Comparison of ENCODE assay signal across 9 cellular contexts in genomic region chr19:18401580-18402112, GRCh38. TPM values are rescaled to one million over a fixed set of nuclear protein-coding genes. Genes with fewer than 3 reads are reported as not detected.
DNase-seq lines count a peak whose midpoint lies in the region; ATAC-seq and TF ChIP-seq lines count a peak whose summit lies in the region.
"Had no signal": no experiment of that assay in that cellular context is flagged by ENCODE, and none has a peak within 500 bp of the region (broad histone marks: within the 10 kb centered on the region; RNA-seq: fewer than 3 reads in every experiment).

No MANE protein-coding gene starts in this region.

- no peaks in the 10 kb centered on the region for H3K36me3 ChIP-seq in NT2/D1 (ENCODE audit: insufficient read depth, insufficient read length, low read length)
- H3K36me3 ChIP-seq in colonic mucosa, result no peaks in the 10 kb centered on the region
- no peaks in the 10 kb centered on the region for H3K36me3 ChIP-seq in mucosa of descending colon (ENCODE audit: low read depth)

- intact Hi-C loops in activated CD4-positive, alpha-beta T cell treated with anti-CD3 and anti-CD28 coated beads, Interleukin-2, amount 10 ng/mL, durations not matched to agents 24 days and 14 days (cut with micrococcal nuclease), result no loop called here
- intact Hi-C loops in colonic mucosa (cut with DNase I), result no loop called here
- intact Hi-C loops in mucosa of descending colon (cut with DNase I, micrococcal nuclease), result loop anchor here (10.0 kb wide), 1 partner anchor 57 kb away; the partner anchor contains the start of gene PGPEP1 (in 2 of the 2)

- POLR2A ChIA-PET in activated CD4-positive, alpha-beta T cell treated with anti-CD3 and anti-CD28 coated beads, Interleukin-2, amount 10 ng/mL, durations not matched to agents 7 days and 5 days (lab: Charles Lee), result no interaction called here

- H3K36me3 Mint-ChIP-seq in activated CD4-positive, alpha-beta T cell treated with anti-CD3 and anti-CD28 coated beads, Interleukin-2, amount 10 ng/mL, durations not matched to agents 7 days and 5 days (ENCODE audit: low read depth), result no peaks in the 10 kb centered on the region
- H3K36me3 Mint-ChIP-seq in activated CD4-positive, alpha-beta T cell treated with anti-CD3 and anti-CD28 coated beads, Interleukin-2, amount 10 ng/mL, durations not matched to agents 24 days and 14 days (ENCODE audit: low read depth), result no peaks in the 10 kb centered on the region
- H3K36me3 Mint-ChIP-seq: activated naive CD4-positive, alpha-beta T cell treated with anti-CD3 and anti-CD28 coated beads, Interleukin-2, amount 50 U/mL, for 72 hours had no signal

- peaks cover 14% of the 10 kb centered on the region for H3K27me3 Mint-ChIP-seq in activated CD4-positive, alpha-beta T cell treated with anti-CD3 and anti-CD28 coated beads, Interleukin-2, amount 10 ng/mL, durations not matched to agents 7 days and 5 days
- peaks cover 10% of the 10 kb centered on the region for H3K27me3 Mint-ChIP-seq in activated CD4-positive, alpha-beta T cell treated with anti-CD3 and anti-CD28 coated beads, Interleukin-2, amount 10 ng/mL, durations not matched to agents 24 days and 14 days

- H3K9me3 ChIP-seq in NT2/D1 (ENCODE audit: insufficient read depth, low read length) (no peaks in the 10 kb centered on the region), colonic mucosa (no peaks in the 10 kb centered on the region), mucosa of descending colon (no peaks in the 10 kb centered on the region)

- H3K9me3 Mint-ChIP-seq in activated CD4-positive, alpha-beta T cell treated with anti-CD3 and anti-CD28 coated beads, Interleukin-2, amount 10 ng/mL, durations not matched to agents 7 days and 5 days, result no peaks in the 10 kb centered on the region
- no peaks in the 10 kb centered on the region for H3K9me3 Mint-ChIP-seq in activated CD4-positive, alpha-beta T cell treated with anti-CD3 and anti-CD28 coated beads, Interleukin-2, amount 10 ng/mL, durations not matched to agents 24 days and 14 days
- H3K9me3 Mint-ChIP-seq: activated naive CD4-positive, alpha-beta T cell treated with anti-CD3 and anti-CD28 coated beads, Interleukin-2, amount 50 U/mL, for 72 hours had no signal

- ATAC-seq in mucosa of descending colon (peak; percentile 96), HG02798 (IDR thresholded peaks at IDR 0.05; ENCODE audit: poor library complexity, unreplicated experiment) (no peak)

- no peak overlapping the region for H3K4me3 Mint-ChIP-seq in activated CD4-positive, alpha-beta T cell treated with anti-CD3 and anti-CD28 coated beads, Interleukin-2, amount 10 ng/mL, durations not matched to agents 7 days and 5 days
- H3K4me3 Mint-ChIP-seq in activated CD4-positive, alpha-beta T cell treated with anti-CD3 and anti-CD28 coated beads, Interleukin-2, amount 10 ng/mL, durations not matched to agents 24 days and 14 days, result no peak overlapping the region

- CTCF ChIA-PET in activated CD4-positive, alpha-beta T cell treated with anti-CD3 and anti-CD28 coated beads, Interleukin-2, amount 10 ng/mL, durations not matched to agents 7 days and 5 days (lab: Charles Lee), result interaction anchor here (0.6 to 1.3 kb wide), 2 partner anchors 11 to 17 kb away, joined by 3 read pairs; partner anchors contain the start of gene SSBP4

- H3K4me1 ChIP-seq in NT2/D1 (ENCODE audit: insufficient read depth, insufficient read length) (peaks cover 10% of the 10 kb centered on the region), colonic mucosa (peaks cover 6% of the 10 kb centered on the region), mucosa of descending colon (ENCODE audit: low read depth) (peaks cover 18% of the 10 kb centered on the region)

- H3K4me3 ChIP-seq in NT2/D1 (ENCODE audit: insufficient read length, low read depth) (no peak overlapping the region), colonic mucosa (no peak overlapping the region), mucosa of descending colon (no peak overlapping the region)

- H3K9ac ChIP-seq in NT2/D1 (ENCODE audit: insufficient read length, low read depth), result peak overlapping the region; percentile 53
- peak overlapping the region; percentile 43 to 74 for H3K9ac ChIP-seq in colonic mucosa (ENCODE audit: low read depth in 2 of 2, low read length in 2 of 2)

- H3K27ac Mint-ChIP-seq in activated CD4-positive, alpha-beta T cell treated with anti-CD3 and anti-CD28 coated beads, Interleukin-2, amount 10 ng/mL, durations not matched to agents 7 days and 5 days, result peak overlapping the region; percentile 7
- H3K27ac Mint-ChIP-seq in activated CD4-positive, alpha-beta T cell treated with anti-CD3 and anti-CD28 coated beads, Interleukin-2, amount 10 ng/mL, durations not matched to agents 24 days and 14 days, result no peak overlapping the region
- H3K27ac Mint-ChIP-seq: activated naive CD4-positive, alpha-beta T cell treated with anti-CD3 and anti-CD28 coated beads, Interleukin-2, amount 50 U/mL, for 72 hours had no signal

- peak overlapping the region; percentile 73 for H3K27ac ChIP-seq in colonic mucosa

- peaks cover 16% of the 10 kb centered on the region for H3K4me1 Mint-ChIP-seq in activated CD4-positive, alpha-beta T cell treated with anti-CD3 and anti-CD28 coated beads, Interleukin-2, amount 10 ng/mL, durations not matched to agents 7 days and 5 days
- peaks cover 12% of the 10 kb centered on the region for H3K4me1 Mint-ChIP-seq in activated CD4-positive, alpha-beta T cell treated with anti-CD3 and anti-CD28 coated beads, Interleukin-2, amount 10 ng/mL, durations not matched to agents 24 days and 14 days

- DNase-seq in activated CD4-positive, alpha-beta T cell treated with anti-CD3 and anti-CD28 coated beads, Interleukin-2, amount 10 ng/mL, durations not matched to agents 7 days and 5 days, result no peak
- no peak for DNase-seq in activated CD4-positive, alpha-beta T cell treated with anti-CD3 and anti-CD28 coated beads, Interleukin-2, amount 10 ng/mL, durations not matched to agents 24 days and 14 days
- DNase-seq in NT2/D1 (ENCODE audit: low read depth, low spot score) (peak; percentile 58), colonic mucosa (peak; percentile 89), mucosa of descending colon (peak; percentile 76 to 89 (median 84)), G401 (ENCODE audit: low spot score) (no peak)
- no peak for DNase-seq in effector CD4-positive, alpha-beta T cell

- in situ Hi-C loops in G401 (cut with HindIII; ENCODE audit: low sequenced_read_pairs), result no loop called here

- TF ChIP-seq CTCF in colonic mucosa (IDR thresholded peaks at IDR 0.05) (peak; percentile 37), mucosa of descending colon (IDR thresholded peaks at IDR 0.05) (no peak)

- H3K27me3 ChIP-seq in NT2/D1 (ENCODE audit: insufficient read depth, insufficient read length) (peaks cover 6% of the 10 kb centered on the region), colonic mucosa (peaks cover 10% of the 10 kb centered on the region)

RNA-seq across cellular contexts. Expression of gene LRRC25, which starts 4.2 kb away (rescaled TPM):
- not detected for total RNA-seq in activated CD4-positive, alpha-beta T cell treated with anti-CD3 and anti-CD28 coated beads, Interleukin-2, amount 10 ng/mL, durations not matched to agents 7 days and 5 days
- not detected in 2 replicates for total RNA-seq in activated CD4-positive, alpha-beta T cell treated with anti-CD3 and anti-CD28 coated beads, Interleukin-2, amount 10 ng/mL, durations not matched to agents 24 days and 14 days
- 1 to 10 TPM; 1.4 to 3.9 TPM for total RNA-seq in colonic mucosa
- 1 to 10 TPM; 2.1 to 8.8 (median 5.8) TPM for total RNA-seq in mucosa of descending colon
- not detected in 2 replicates for total RNA-seq in G401 (2014; rRNA removed; shearing (Covaris generic))
- total RNA-seq: activated naive CD4-positive, alpha-beta T cell treated with anti-CD3 and anti-CD28 coated beads, Interleukin-2, amount 50 U/mL, for 72 hours had no signal

RNA-seq across cellular contexts. Expression of gene GDF15, which starts 15.7 kb away (rescaled TPM):
- total RNA-seq in activated CD4-positive, alpha-beta T cell treated with anti-CD3 and anti-CD28 coated beads, Interleukin-2, amount 10 ng/mL, durations not matched to agents 7 days and 5 days, result not detected
- 0.26 TPM in 1 of 2 replicates, not detected in the other for total RNA-seq in activated CD4-positive, alpha-beta T cell treated with anti-CD3 and anti-CD28 coated beads, Interleukin-2, amount 10 ng/mL, durations not matched to agents 24 days and 14 days
- 100 to 1,000 TPM; 120 to 159 TPM for total RNA-seq in colonic mucosa
- total RNA-seq in mucosa of descending colon, result 10 to 100 TPM; 13.8 to 28.2 (median 20.4) TPM
- total RNA-seq in G401 (2014; rRNA removed; shearing (Covaris generic)), result 143 and 217 TPM in 2 replicates

RNA-seq across cellular contexts. Expression of gene SSBP4, which starts 17.6 kb away (rescaled TPM):
- 100 to 1,000 TPM; 112 to 123 TPM for total RNA-seq in activated CD4-positive, alpha-beta T cell treated with anti-CD3 and anti-CD28 coated beads, Interleukin-2, amount 10 ng/mL, durations not matched to agents 7 days and 5 days
- 154 TPM in 2 replicates for total RNA-seq in activated CD4-positive, alpha-beta T cell treated with anti-CD3 and anti-CD28 coated beads, Interleukin-2, amount 10 ng/mL, durations not matched to agents 24 days and 14 days
- total RNA-seq in colonic mucosa (10 to 100 TPM; 40.1 to 77.3 TPM), mucosa of descending colon (10 to 100 TPM; 31.2 to 48.6 (median 41.1) TPM)
- total RNA-seq in G401 (2014; rRNA removed; shearing (Covaris generic)), result 272 and 351 TPM in 2 replicates

RNA-seq across cellular contexts. Expression of gene ISYNA1, which starts 36.3 kb away (rescaled TPM):
- total RNA-seq in activated CD4-positive, alpha-beta T cell treated with anti-CD3 and anti-CD28 coated beads, Interleukin-2, amount 10 ng/mL, durations not matched to agents 7 days and 5 days, result 10 to 100 TPM; 10.7 to 12.1 TPM
- total RNA-seq in activated CD4-positive, alpha-beta T cell treated with anti-CD3 and anti-CD28 coated beads, Interleukin-2, amount 10 ng/mL, durations not matched to agents 24 days and 14 days, result 9.9 and 10.9 TPM in 2 replicates
- total RNA-seq in colonic mucosa (10 to 100 TPM; 17.7 to 25.7 TPM), mucosa of descending colon (10 to 100 TPM; 10.2 to 20.0 (median 13.2) TPM)
- total RNA-seq in G401 (2014; rRNA removed; shearing (Covaris generic)), result 251 and 359 TPM in 2 replicates

Comparison
In these comparisons a context has a peak if more than half of its experiments do, and no peak if none do; other contexts are left out.
1. DNase-seq: peak in NT2/D1 (single experiment), colonic mucosa (single experiment) and mucosa of descending colon (3 of 3); none in activated CD4-positive, alpha-beta T cell treated with anti-CD3 and anti-CD28 coated beads, Interleukin-2, amount 10 ng/mL, durations not matched to agents 7 days and 5 days (single experiment), activated CD4-positive, alpha-beta T cell treated with anti-CD3 and anti-CD28 coated beads, Interleukin-2, amount 10 ng/mL, durations not matched to agents 24 days and 14 days (single experiment), effector CD4-positive, alpha-beta T cell (single experiment) and G401 (single experiment).
2. RNA of gene GDF15, which starts 15.7 kb away (total RNA-seq): 120 to 159 TPM in colonic mucosa, 143 to 217 TPM in G401 and 13.8 to 28.2 TPM in mucosa of descending colon; 0.26 TPM in activated CD4-positive, alpha-beta T cell treated with anti-CD3 and anti-CD28 coated beads, Interleukin-2, amount 10 ng/mL, durations not matched to agents 24 days and 14 days and not detected in activated CD4-positive, alpha-beta T cell treated with anti-CD3 and anti-CD28 coated beads, Interleukin-2, amount 10 ng/mL, durations not matched to agents 7 days and 5 days; every median in the first group is over 10 times any median in the second.
3. intact Hi-C loops: an anchor here in mucosa of descending colon (10.0 kb wide); none called in activated CD4-positive, alpha-beta T cell treated with anti-CD3 and anti-CD28 coated beads, Interleukin-2, amount 10 ng/mL, durations not matched to agents 24 days and 14 days and colonic mucosa.